Comparison of ENCODE assay signal across 8 cellular contexts in the genomic region with DNA sequence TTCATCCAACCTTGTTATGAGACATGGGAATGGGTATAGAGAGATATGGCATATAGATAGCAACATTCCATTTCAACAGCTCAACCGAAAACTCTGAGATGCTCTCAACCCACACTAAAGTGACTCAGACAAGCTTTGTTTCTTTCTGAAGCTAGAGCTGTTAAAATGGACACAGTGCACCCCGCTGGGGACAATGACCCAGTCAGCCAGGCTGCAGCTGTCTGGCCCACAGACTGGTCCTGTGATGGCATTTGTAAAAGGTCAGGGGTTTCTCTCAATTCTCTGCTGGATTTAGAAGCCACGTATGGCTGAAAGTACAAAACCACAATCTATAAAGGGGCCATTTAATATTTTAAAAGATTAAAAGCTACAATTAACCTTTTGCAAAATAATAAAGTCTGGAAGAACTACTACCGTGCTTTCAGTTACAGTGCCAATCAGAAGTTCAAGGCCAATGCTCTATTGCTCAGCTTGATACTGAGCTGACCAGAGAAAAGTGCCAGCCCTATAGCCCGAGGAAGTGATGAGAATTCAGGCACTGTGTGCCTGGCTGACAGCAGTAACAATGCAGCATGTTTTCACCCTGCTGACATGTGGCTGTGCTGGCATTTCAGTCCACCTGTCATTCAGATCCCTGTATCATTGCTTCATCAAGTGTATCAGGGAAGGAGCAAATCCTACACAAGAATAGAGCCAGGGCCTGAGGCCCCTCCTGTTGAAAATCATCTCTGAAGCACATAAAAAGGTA.
DNase-seq lines count a peak whose midpoint lies in the region; ATAC-seq and TF ChIP-seq lines count a peak whose summit lies in the region.

No MANE protein-coding gene starts in this region.

- H3K27me3 ChIP-seq in RWPE2 (ENCODE audit: insufficient read depth, poor library complexity, severe bottlenecking): no peaks in the 10 kb centered on the region

- H3K4me3 ChIP-seq in RWPE2 (ENCODE audit: severe bottlenecking) (no peak overlapping the region), epithelial cell of esophagus (ENCODE audit: low read length) (no peak overlapping the region)

- no peaks in the 10 kb centered on the region; the same call in 1 of the 2 replicates for H3K36me3 ChIP-seq in RWPE2 (ENCODE audit: low read depth)

- no peak for TF ChIP-seq CTCF in RWPE2 (IDR thresholded peaks at IDR 0.05; ENCODE audit: poor library complexity, severe bottlenecking)
- TF ChIP-seq CTCF in epithelial cell of esophagus (IDR thresholded peaks at IDR 0.05; ENCODE audit: insufficient read depth, low read depth, low read length, missing control alignments): no peak

- peak overlapping the region; percentile 21 for H3K27ac ChIP-seq in RWPE2 (ENCODE audit: poor library complexity, severe bottlenecking)

- no peaks in the 10 kb centered on the region for H3K9me3 ChIP-seq in RWPE2 (ENCODE audit: severe bottlenecking)

- peaks cover 20% of the 10 kb centered on the region for H3K4me1 ChIP-seq in RWPE2 (ENCODE audit: insufficient read depth, poor library complexity, severe bottlenecking)

- ATAC-seq in RWPE2 (ENCODE audit: low read depth) (peak; percentile 94), HG03139 (IDR thresholded peaks at IDR 0.05; ENCODE audit: unreplicated experiment) (no peak), HG02973 (IDR thresholded peaks at IDR 0.05; ENCODE audit: unreplicated experiment) (no peak)

- DNase-seq in C1 segment of cervical spinal cord (lab: John Stamatoyannopoulos, UW) (peak in 11 of 14 donors; percentile 10 to 71 (median 48)), RWPE2 (ENCODE audit: low spot score) (no peak), epithelial cell of esophagus (ENCODE audit: low read depth) (peak; percentile 68), midbrain (lab: John Stamatoyannopoulos, UW) (peak; percentile 83), NOMO-1 (lab: John Stamatoyannopoulos, UW; ENCODE audit: unreplicated experiment in 2 of 2) (no peak), ecto neural progenitor cell (ENCODE audit: low spot score) (no peak)

Comparison
In these comparisons a context has a peak if more than half of its experiments do, and no peak if none do; other contexts are left out.
1. DNase-seq: peak in C1 segment of cervical spinal cord (11 of 14), epithelial cell of esophagus (single experiment) and midbrain (single experiment); none in RWPE2 (single experiment), NOMO-1 (0 of 2) and ecto neural progenitor cell (single experiment).